In genomic region chr16:53099318-53100130, GRCh38 we compare ENCODE assay signal across 8 cellular contexts. TPM values are rescaled to one million over a fixed set of nuclear protein-coding genes. Genes with fewer than 3 reads are reported as not detected.
DNase-seq lines count a peak whose midpoint lies in the region; ATAC-seq and TF ChIP-seq lines count a peak whose summit lies in the region.

No MANE protein-coding gene starts in this region.

- TF ChIP-seq CTCF in omental fat pad (IDR thresholded peaks at IDR 0.05) (no peak), tibial artery (IDR thresholded peaks at IDR 0.05) (no peak)

- H3K9me3 Mint-ChIP-seq in activated naive CD8-positive, alpha-beta T cell treated with anti-CD3 and anti-CD28 coated beads for 36 hours, result no peaks in the 10 kb centered on the region

- H3K27ac ChIP-seq in tibial artery, result peak overlapping the region; percentile 87 to 91

- no peaks in the 10 kb centered on the region for H3K27me3 Mint-ChIP-seq in activated naive CD8-positive, alpha-beta T cell treated with anti-CD3 and anti-CD28 coated beads for 36 hours

- in situ Hi-C loops in HAP-1 (cut with MboI; ENCODE audit: low sequenced_read_pairs), result no loop called here
- in situ Hi-C loops in SK-MEL-5 (cut with HindIII; ENCODE audit: low pct_unique_long_range_greater_than_20kb, low sequenced_read_pairs), result no loop called here

- peak overlapping the region; percentile 91 for H3K27ac Mint-ChIP-seq in activated naive CD8-positive, alpha-beta T cell treated with anti-CD3 and anti-CD28 coated beads for 36 hours

- H3K9me3 ChIP-seq in HAP-1, result no peaks in the 10 kb centered on the region; the same call in 1 of the 2 replicates
- H3K9me3 ChIP-seq in tibial artery, result no peaks in the 10 kb centered on the region

- H3K36me3 ChIP-seq in HAP-1 (replicated peaks) (no peaks in the 10 kb centered on the region), tibial artery (no peaks in the 10 kb centered on the region)

- H3K36me3 Mint-ChIP-seq in activated naive CD8-positive, alpha-beta T cell treated with anti-CD3 and anti-CD28 coated beads for 36 hours, result no peaks in the 10 kb centered on the region

- H3K4me3 Mint-ChIP-seq in activated naive CD8-positive, alpha-beta T cell treated with anti-CD3 and anti-CD28 coated beads for 36 hours, result peak overlapping the region; percentile 84

- intact Hi-C loops in head of caudate nucleus (cut with DNase I), result no loop called here
- intact Hi-C loops in tibial artery (cut with DNase I; ENCODE audit: low total_unique reads), result no loop called here

- DNase-seq in ELR (ENCODE audit: low read depth), result peak; percentile 91
- peak; percentile 49 to 79 for DNase-seq in HAP-1 (ENCODE audit: low spot score in 2 of 2)
- DNase-seq in M059J (ENCODE audit: low read depth), result peak; percentile 97
- DNase-seq in SK-MEL-5 (ENCODE audit: low read depth, low spot score), result peak; percentile 81
- peak; percentile 61 for DNase-seq in activated naive CD8-positive, alpha-beta T cell treated with anti-CD3 and anti-CD28 coated beads for 36 hours
- peak; percentile 74 to 97 (median 91) for DNase-seq in head of caudate nucleus
- DNase-seq in omental fat pad (ENCODE audit: low spot score), result peak; percentile 68
- DNase-seq in tibial artery, result peak; percentile 92 to 97

- peaks cover 20% of the 10 kb centered on the region for H3K4me1 Mint-ChIP-seq in activated naive CD8-positive, alpha-beta T cell treated with anti-CD3 and anti-CD28 coated beads for 36 hours

- peaks cover 22% of the 10 kb centered on the region for H3K4me1 ChIP-seq in HAP-1
- peaks cover 0 to 51% (median 41%) of the 10 kb centered on the region in 4 donors for H3K4me1 ChIP-seq in tibial artery

- ATAC-seq in omental fat pad (ENCODE audit: low FRiP score), result peak; percentile 92

- H3K4me3 ChIP-seq in HAP-1 (peak overlapping the region; percentile 10; the same call in 1 of the 2 replicates), tibial artery (peak overlapping the region; percentile 47 to 56)

- no peaks in the 10 kb centered on the region for H3K27me3 ChIP-seq in HAP-1 (ENCODE audit: low read depth)
- H3K27me3 ChIP-seq in tibial artery, result no peaks in the 10 kb centered on the region

RNA-seq across cellular contexts. Expression of gene CHD9, which starts 44.7 kb away (rescaled TPM):
- total RNA-seq in M059J (2014; rRNA removed; shearing (Covaris generic)), result 13.8 and 24.5 TPM in 2 replicates
- total RNA-seq in SK-MEL-5 (2014; rRNA removed; shearing (Covaris generic)), result 20.3 and 34.6 TPM in 2 replicates
- polyA plus RNA-seq in SK-MEL-5 (2015; cell fraction: cytosol; rRNA removed), result 16.1 and 22.4 TPM in 2 replicates
- polyA plus RNA-seq in SK-MEL-5 (2015; cell fraction: nucleus; rRNA removed), result 49.9 and 60.2 TPM in 2 replicates
- total RNA-seq in activated naive CD8-positive, alpha-beta T cell treated with anti-CD3 and anti-CD28 coated beads for 36 hours, result 10 to 100 TPM; 12.7 to 14.0 TPM
- 100 to 1,000 TPM in 2 of 4 donors, 10 to 100 TPM in 2; 59.0 to 210 (median 80.4) TPM for total RNA-seq in omental fat pad

RNA-seq across cellular contexts. Expression of gene CHD9NB, which starts 46.8 kb away (rescaled TPM):
- 0.20 and 0.57 TPM in 2 replicates for total RNA-seq in M059J (2014; rRNA removed; shearing (Covaris generic))
- 1.2 and 1.9 TPM in 2 replicates for total RNA-seq in SK-MEL-5 (2014; rRNA removed; shearing (Covaris generic))
- 0.65 and 2.1 TPM in 2 replicates for polyA plus RNA-seq in SK-MEL-5 (2015; cell fraction: cytosol; rRNA removed)
- 2.6 and 3.5 TPM in 2 replicates for polyA plus RNA-seq in SK-MEL-5 (2015; cell fraction: nucleus; rRNA removed)
- total RNA-seq in activated naive CD8-positive, alpha-beta T cell treated with anti-CD3 and anti-CD28 coated beads for 36 hours, result under 1 TPM in 1 of 2 experiments, not detected in 1; 0.12 TPM
- total RNA-seq in omental fat pad, result 1 to 10 TPM in 1 of 4 donors, under 1 TPM in 3; 0.48 to 5.5 (median 0.86) TPM

Comparison
In these comparisons a context has a peak if more than half of its experiments do, and no peak if none do; other contexts are left out.
1. Peak in every context shown above with its lines: DNase-seq, ATAC-seq, H3K4me3 ChIP-seq and H3K27ac ChIP-seq.